In the genomic region with DNA sequence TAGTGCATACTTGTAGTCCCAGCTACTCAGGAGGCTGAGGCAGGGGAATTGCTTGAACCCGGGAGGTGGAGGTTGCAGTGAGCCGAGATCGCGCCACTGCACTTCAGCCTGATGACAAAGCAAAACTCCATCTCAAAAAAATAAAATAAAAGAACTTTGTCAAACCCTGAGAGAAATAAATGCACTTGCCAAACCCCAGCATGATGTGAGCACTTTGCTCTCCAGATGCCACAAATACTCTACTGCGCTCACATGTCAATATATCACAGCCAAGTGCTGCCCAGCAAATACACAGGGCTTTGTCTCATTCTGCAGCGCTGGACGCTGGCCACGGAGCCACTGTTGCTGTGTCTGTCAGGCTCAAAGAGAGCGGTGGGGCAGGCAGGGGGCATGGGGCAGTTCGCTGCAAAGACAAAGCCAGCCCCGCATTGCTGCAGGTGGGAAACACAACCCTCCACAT, we compare ENCODE assay signal across 9 cellular contexts. TPM values are rescaled to one million over a fixed set of nuclear protein-coding genes. Genes with fewer than 3 reads are reported as not detected.
DNase-seq lines count a peak whose midpoint lies in the region; ATAC-seq and TF ChIP-seq lines count a peak whose summit lies in the region.
"Had no signal": no experiment of that assay in that cellular context is flagged by ENCODE, and none has a peak within 500 bp of the region (broad histone marks: within the 10 kb centered on the region; RNA-seq: fewer than 3 reads in every experiment).

No MANE protein-coding gene starts in this region.

- no peak for DNase-seq in CD4-positive, CD25-positive, alpha-beta regulatory T cell
- DNase-seq in RWPE2 (ENCODE audit: low spot score) (no peak), cardiac muscle cell (ENCODE audit: low read depth in 1 of 2, low spot score in 1 of 2) (peak in 1 of 2 donors; percentile 52), prostate gland (ENCODE audit: low spot score) (peak; percentile 82), NCI-H1105 treated with DMSO at 0.1 percent for 48 hours (lab: John Stamatoyannopoulos, UW) (no peak), DMS 273 (lab: John Stamatoyannopoulos, UW; ENCODE audit: unreplicated experiment) (no peak), H7 (no peak)
- DNase-seq: NCI-H2081 treated with DMSO at 0.1 percent for 48 hours had no signal

- no peak for ATAC-seq in CD4-positive, CD25-positive, alpha-beta regulatory T cell (ENCODE audit: low read depth in 2 of 2)
- ATAC-seq in RWPE2 (ENCODE audit: low read depth) (no peak), GM19467 (IDR thresholded peaks at IDR 0.05; ENCODE audit: unreplicated experiment) (no peak)

- H3K36me3 ChIP-seq in CD4-positive, CD25-positive, alpha-beta regulatory T cell (ENCODE audit: control insufficient read depth, insufficient read depth, low read length) = no peaks in the 10 kb centered on the region
- H3K36me3 ChIP-seq in RWPE2 (ENCODE audit: low read depth) (peaks cover 4% of the 10 kb centered on the region; the same call in 1 of the 2 replicates), cardiac muscle cell (no peaks in the 10 kb centered on the region), prostate gland (no peaks in the 10 kb centered on the region), H7 (replicated peaks; ENCODE audit: control insufficient read depth, insufficient read depth, low read length) (no peaks in the 10 kb centered on the region)

- no peaks in the 10 kb centered on the region for H3K9me3 ChIP-seq in CD4-positive, CD25-positive, alpha-beta regulatory T cell (ENCODE audit: control insufficient read depth in 2 of 2, low read length in 2 of 2)
- no peaks in the 10 kb centered on the region for H3K9me3 ChIP-seq in RWPE2 (ENCODE audit: severe bottlenecking)
- no peaks in the 10 kb centered on the region for H3K9me3 ChIP-seq in cardiac muscle cell (ENCODE audit: low read depth)
- no peaks in the 10 kb centered on the region for H3K9me3 ChIP-seq in prostate gland

- no peak overlapping the region for H3K4me3 ChIP-seq in CD4-positive, CD25-positive, alpha-beta regulatory T cell (ENCODE audit: low read depth, low read length)
- H3K4me3 ChIP-seq in RWPE2 (ENCODE audit: severe bottlenecking) = no peak overlapping the region
- no peak overlapping the region for H3K4me3 ChIP-seq in cardiac muscle cell
- no peak overlapping the region for H3K4me3 ChIP-seq in prostate gland
- no peak overlapping the region for H3K4me3 ChIP-seq in H7 (ENCODE audit: insufficient read depth, low read depth, low read length)

- H3K4me3 Mint-ChIP-seq in CD4-positive, CD25-positive, alpha-beta regulatory T cell = no peak overlapping the region

- H3K27me3 Mint-ChIP-seq in CD4-positive, CD25-positive, alpha-beta regulatory T cell = peaks cover 5% of the 10 kb centered on the region

- no peak for TF ChIP-seq POLR2A in prostate gland (IDR thresholded peaks at IDR 0.05)

- TF ChIP-seq CTCF in RWPE2 (IDR thresholded peaks at IDR 0.05; ENCODE audit: poor library complexity, severe bottlenecking) = no peak
- TF ChIP-seq CTCF in cardiac muscle cell (IDR thresholded peaks at IDR 0.05; ENCODE audit: low read depth, low read length) = no peak
- no peak for TF ChIP-seq CTCF in prostate gland (IDR thresholded peaks at IDR 0.05)

- WGBS in prostate gland = 38% methylated on average over 11 of the region's 11 CpGs

- no peaks in the 10 kb centered on the region for H3K4me1 ChIP-seq in CD4-positive, CD25-positive, alpha-beta regulatory T cell (ENCODE audit: control insufficient read depth, insufficient read depth, low read length, poor library complexity, severe bottlenecking)
- H3K4me1 ChIP-seq in RWPE2 (ENCODE audit: insufficient read depth, poor library complexity, severe bottlenecking) = peaks cover 36% of the 10 kb centered on the region
- peaks cover 28% of the 10 kb centered on the region for H3K4me1 ChIP-seq in cardiac muscle cell (ENCODE audit: low read depth)
- peaks cover 9% of the 10 kb centered on the region for H3K4me1 ChIP-seq in prostate gland (replicated peaks)

- no peaks in the 10 kb centered on the region for H3K9me3 Mint-ChIP-seq in CD4-positive, CD25-positive, alpha-beta regulatory T cell

- no peak overlapping the region for H3K27ac ChIP-seq in CD4-positive, CD25-positive, alpha-beta regulatory T cell (ENCODE audit: insufficient read depth, low read length, poor library complexity, severe bottlenecking)
- H3K27ac ChIP-seq in RWPE2 (ENCODE audit: poor library complexity, severe bottlenecking) (peak overlapping the region; percentile 95), cardiac muscle cell (peak overlapping the region; percentile 41), prostate gland (peak overlapping the region; percentile 61 to 70)

- no peaks in the 10 kb centered on the region for H3K36me3 Mint-ChIP-seq in CD4-positive, CD25-positive, alpha-beta regulatory T cell

- H3K27me3 ChIP-seq in CD4-positive, CD25-positive, alpha-beta regulatory T cell (ENCODE audit: control insufficient read depth, insufficient read depth, low read length) = no peaks in the 10 kb centered on the region
- H3K27me3 ChIP-seq in RWPE2 (ENCODE audit: insufficient read depth, poor library complexity, severe bottlenecking) (no peaks in the 10 kb centered on the region), cardiac muscle cell (no peaks in the 10 kb centered on the region), prostate gland (replicated peaks; ENCODE audit: insufficient read depth) (no peaks in the 10 kb centered on the region), H7 (ENCODE audit: control insufficient read depth, insufficient read depth, low read length) (peaks cover 8% of the 10 kb centered on the region)

- intact Hi-C loops in prostate gland (cut with DNase I) = no loop called here

- H3K27ac Mint-ChIP-seq in CD4-positive, CD25-positive, alpha-beta regulatory T cell = peak overlapping the region in 2 of 3 donors; percentile 31 to 38

- peaks cover 0 to 8% (median 6%) of the 10 kb centered on the region in 4 donors for H3K4me1 Mint-ChIP-seq in CD4-positive, CD25-positive, alpha-beta regulatory T cell

RNA-seq across cellular contexts. Expression of a gene that starts 45.1 kb away (rescaled TPM):
- total RNA-seq in CD4-positive, CD25-positive, alpha-beta regulatory T cell = 852 TPM
- 10 to 100 TPM; 22.3 to 59.3 (median 39.5) TPM for polyA plus RNA-seq in CD4-positive, CD25-positive, alpha-beta regulatory T cell
- total RNA-seq in cardiac muscle cell (50.1 and 77.1 TPM in 2 replicates), prostate gland (100 to 1,000 TPM; 367 to 434 TPM)
- 10.9 and 13.4 TPM in 2 replicates for polyA plus RNA-seq in cardiac muscle cell
- total RNA-seq in H7 (2014; rRNA removed; shearing (Covaris generic)) = 8.3 and 11.2 TPM in 2 replicates
